ENCODE assay signal across 10 cellular contexts in the genomic region with DNA sequence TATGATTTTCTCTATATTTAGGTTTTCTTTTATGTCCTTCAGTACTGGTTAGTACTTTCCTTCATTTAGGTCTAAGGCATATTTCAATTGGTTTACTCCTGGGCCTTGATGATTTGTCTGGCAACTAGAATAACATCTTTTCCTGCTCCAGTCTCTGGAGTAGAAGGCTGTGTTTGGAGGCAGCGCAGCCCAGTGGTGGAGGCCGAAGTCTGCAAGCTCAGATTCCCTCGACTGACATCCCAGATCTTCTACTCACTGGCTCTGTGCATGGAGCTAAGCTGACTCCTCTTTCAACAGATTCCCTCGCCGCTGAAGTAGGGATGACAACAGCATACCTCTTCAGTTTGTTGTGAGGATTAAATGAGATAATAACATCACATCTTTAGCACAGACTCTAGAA.
A peak's percentile ranks its signal among the peaks of the same experiment; 100 is the strongest.
DNase-seq lines count a peak whose midpoint lies in the region; ATAC-seq, FAIRE-seq and TF ChIP-seq lines count a peak whose summit lies in the region.
"Had no signal": no experiment of that assay in that cellular context is flagged by ENCODE, and none has a peak within 500 bp of the region (broad histone marks: within the 10 kb centered on the region; RNA-seq: fewer than 3 reads in every experiment).

No MANE protein-coding gene starts in this region.

- H3K9me3 Mint-ChIP-seq in activated naive CD8-positive, alpha-beta T cell treated with anti-CD3 and anti-CD28 coated beads for 36 hours, result no peaks in the 10 kb centered on the region

- POLR2A ChIA-PET in HepG2 (lab: Yijun Ruan, JAX), result no interaction called here

- H3K9ac ChIP-seq in HepG2 (ENCODE audit: insufficient read depth, low read depth, low read length), result no peak overlapping the region

- intact Hi-C loops in HepG2 (cut with micrococcal nuclease; ENCODE audit: unreplicated experiment), result loop anchor here (5.0 to 10.0 kb wide), 3 partner anchors 52 to 560 kb away; no protein-coding TSS in a partner anchor

- no peak for TF ChIP-seq EP300 in HepG2 (IDR thresholded peaks at IDR 0.05; ENCODE audit: low read depth in 2 of 2, low read length in 2 of 2)
- no peak for TF ChIP-seq EP300 in HepG2 (CRISPR knock-in tag; IDR thresholded peaks at IDR 0.05; ENCODE audit: borderline replicate concordance)

- H4K20me1 ChIP-seq in HepG2 (ENCODE audit: insufficient read depth, low read length), result no peaks in the 10 kb centered on the region

- H3K27ac Mint-ChIP-seq in activated naive CD8-positive, alpha-beta T cell treated with anti-CD3 and anti-CD28 coated beads for 36 hours, result no peak overlapping the region
- H3K27ac Mint-ChIP-seq: CD4-positive, CD25-positive, alpha-beta regulatory T cell had no signal

- H3K36me3 Mint-ChIP-seq in activated naive CD8-positive, alpha-beta T cell treated with anti-CD3 and anti-CD28 coated beads for 36 hours, result no peaks in the 10 kb centered on the region
- H3K36me3 Mint-ChIP-seq: CD4-positive, CD25-positive, alpha-beta regulatory T cell had no signal

- H3K4me1 Mint-ChIP-seq in activated naive CD8-positive, alpha-beta T cell treated with anti-CD3 and anti-CD28 coated beads for 36 hours, result no peaks in the 10 kb centered on the region
- H3K4me1 Mint-ChIP-seq: CD4-positive, CD25-positive, alpha-beta regulatory T cell had no signal

- H3K27ac ChIP-seq in HepG2 (ENCODE audit: extremely low read length, insufficient read depth, low read length), result no peak overlapping the region
- no peak overlapping the region for H3K27ac ChIP-seq in effector memory CD4-positive, alpha-beta T cell (ENCODE audit: insufficient read depth, low read length, poor library complexity, severe bottlenecking)

- peak; percentile 91 for TF ChIP-seq CTCF in HepG2 (CRISPR knock-in tag; IDR thresholded peaks at IDR 0.05)

- no peaks in the 10 kb centered on the region for H3K27me3 ChIP-seq in HepG2 (ENCODE audit: control insufficient read depth in 1 of 2, insufficient read depth in 2 of 2, low read length in 2 of 2)
- H3K27me3 ChIP-seq in effector memory CD4-positive, alpha-beta T cell (replicated peaks; ENCODE audit: control insufficient read depth, insufficient read depth, low read length, poor library complexity, severe bottlenecking), result no peaks in the 10 kb centered on the region

- H3K4me1 ChIP-seq in HepG2 (ENCODE audit: insufficient read depth, low read length), result peaks cover 11% of the 10 kb centered on the region
- no peaks in the 10 kb centered on the region for H3K4me1 ChIP-seq in effector memory CD4-positive, alpha-beta T cell (ENCODE audit: control insufficient read depth, insufficient read depth, low read length, poor library complexity, severe bottlenecking)

- peak; percentile 47 for DNase-seq in NCI-H146 (lab: John Stamatoyannopoulos, UW)
- no peak for DNase-seq in NCI-H146 treated with DMSO at 0.1 percent for 48 hours (lab: John Stamatoyannopoulos, UW; ENCODE audit: unreplicated experiment)
- DNase-seq in activated naive CD8-positive, alpha-beta T cell treated with anti-CD3 and anti-CD28 coated beads for 36 hours, result peak; percentile 3
- DNase-seq in HepG2 (ENCODE audit: low spot score), result peak; percentile 38
- DNase-seq in effector memory CD4-positive, alpha-beta T cell, result no peak
- DNase-seq in stimulated activated CD4-positive, alpha-beta T cell treated with anti-CD3 and anti-CD28 coated beads, Interleukin-4, amount 100 ng/mL, for 1 hour, result no peak
- DNase-seq: CD4-positive, CD25-positive, alpha-beta regulatory T cell had no signal

- H3K4me2 ChIP-seq in HepG2 (ENCODE audit: low read depth, low read length), result no peak overlapping the region

- H3K27me3 Mint-ChIP-seq in activated naive CD8-positive, alpha-beta T cell treated with anti-CD3 and anti-CD28 coated beads for 36 hours, result peaks cover 4% of the 10 kb centered on the region

- in situ Hi-C loops in HepG2 (cut with HindIII; ENCODE audit: extremely low pct_ligation_motif_present, low pct_unique_long_range_greater_than_20kb), result loop anchor here (5.0 kb wide), 1 partner anchor 143 kb away; the partner anchor contains the start of gene RAP2A

- WGBS in HepG2 (ENCODE audit: low lambda C conversion rate), result 17% methylated on average over 5 of the region's 5 CpGs

- no peaks in the 10 kb centered on the region for H3K9me3 ChIP-seq in HepG2 (ENCODE audit: low read length)
- H3K9me3 ChIP-seq in effector memory CD4-positive, alpha-beta T cell (ENCODE audit: control insufficient read depth, low read length), result no peaks in the 10 kb centered on the region

- H3K4me3 ChIP-seq in HepG2 (replicated peaks in 1 of 3; ENCODE audit: insufficient read depth in 1 of 3, low read depth in 2 of 3, low read length in 3 of 3), result no peak overlapping the region
- no peak overlapping the region for H3K4me3 ChIP-seq in effector memory CD4-positive, alpha-beta T cell (ENCODE audit: insufficient read depth, low read depth, low read length, poor library complexity, severe bottlenecking)

- CTCF ChIA-PET in HepG2 (lab: Yijun Ruan, JAX; ENCODE audit: low intra/inter-chr PET ratio, low total read pairs), result no interaction called here

- ATAC-seq in HG03442 (IDR thresholded peaks at IDR 0.05; ENCODE audit: unreplicated experiment) (peak; percentile 75), HepG2 (peak; percentile 99), HG02870 (IDR thresholded peaks at IDR 0.05; ENCODE audit: unreplicated experiment) (no peak)

- no peaks in the 10 kb centered on the region for H3K79me2 ChIP-seq in HepG2 (ENCODE audit: insufficient read depth, low read length)

- no peak for TF ChIP-seq POLR2A in HepG2 (IDR thresholded peaks at IDR 0.05; ENCODE audit: insufficient read depth in 1 of 2, low read depth in 2 of 2, low read length in 2 of 2)

- no peak overlapping the region for H3K4me3 Mint-ChIP-seq in activated naive CD8-positive, alpha-beta T cell treated with anti-CD3 and anti-CD28 coated beads for 36 hours
- H3K4me3 Mint-ChIP-seq: CD4-positive, CD25-positive, alpha-beta regulatory T cell had no signal

- BruUV-seq in HepG2 (replicated peaks; lab: Mats Ljungman, UMichigan), result no TSS peak

- FAIRE-seq in HepG2 (lab: Jason Lieb, UNC), result peak; percentile 51
- FAIRE-seq: TTC549 had no signal

- no peak overlapping the region for H2AFZ ChIP-seq in HepG2 (ENCODE audit: low read length)

- peak; percentile 80 for TF ChIP-seq RAD21 in HepG2 (CRISPR knock-in tag; IDR thresholded peaks at IDR 0.05)

- no peaks in the 10 kb centered on the region for H3K36me3 ChIP-seq in HepG2 (replicated peaks in 1 of 2; ENCODE audit: control insufficient read depth in 1 of 2, insufficient read depth in 2 of 2, low read length in 2 of 2)
- no peaks in the 10 kb centered on the region for H3K36me3 ChIP-seq in effector memory CD4-positive, alpha-beta T cell (ENCODE audit: control insufficient read depth, insufficient read depth, low read length)

TF ChIP-seq in HepG2, 621 proteins besides CTCF, POLR2A, EP300 and RAD21 (continues in another document):
- TF ChIP-seq AKNA (CRISPR knock-in tag; IDR thresholded peaks at IDR 0.05; ENCODE audit: borderline replicate concordance), result no peak
- no peak for TF ChIP-seq PATZ1 (CRISPR knock-in tag; IDR thresholded peaks at IDR 0.05)

Comparison
In these comparisons a context has a peak if more than half of its experiments do, and no peak if none do; other contexts are left out.
1. DNase-seq: peak in NCI-H146 (single experiment), activated naive CD8-positive, alpha-beta T cell treated with anti-CD3 and anti-CD28 coated beads for 36 hours (single experiment) and HepG2 (single experiment); none in NCI-H146 treated with DMSO at 0.1 percent for 48 hours (single experiment), effector memory CD4-positive, alpha-beta T cell (0 of 3) and stimulated activated CD4-positive, alpha-beta T cell treated with anti-CD3 and anti-CD28 coated beads, Interleukin-4, amount 100 ng/mL, for 1 hour (single experiment).